Comparison of ENCODE assay signal across 22 cellular contexts in the genomic region with DNA sequence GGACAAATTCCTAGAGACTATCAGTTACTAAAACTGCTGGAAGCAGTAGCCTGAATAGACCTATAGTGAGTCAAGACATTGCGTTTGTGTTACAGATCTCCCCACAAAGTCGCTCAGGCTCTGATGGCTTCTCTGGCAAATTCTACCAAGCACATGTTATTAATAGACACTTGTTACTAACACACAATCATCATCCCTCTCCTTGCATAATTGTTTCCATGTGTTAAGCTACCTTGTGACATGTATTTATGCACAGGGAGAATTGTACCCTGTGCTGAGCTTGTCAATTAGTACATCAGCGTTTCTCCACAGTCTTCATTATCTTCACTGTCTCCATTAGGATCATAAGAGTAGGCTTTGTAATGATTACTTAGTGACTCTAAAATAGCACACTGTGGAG. TPM values are rescaled to one million over a fixed set of nuclear protein-coding genes. Genes with fewer than 3 reads are reported as not detected.
DNase-seq lines count a peak whose midpoint lies in the region; TF ChIP-seq lines count a peak whose summit lies in the region.
"Had no signal": no experiment of that assay in that cellular context is flagged by ENCODE, and none has a peak within 500 bp of the region (broad histone marks: within the 10 kb centered on the region; RNA-seq: fewer than 3 reads in every experiment).

No MANE protein-coding gene starts in this region.

- H3K4me1 ChIP-seq in GM23248 (ENCODE audit: insufficient read depth): peaks cover 6% of the 10 kb centered on the region; the same call in 1 of the 2 replicates
- H3K4me1 ChIP-seq in right atrium auricular region: peaks cover 0 to 4% of the 10 kb centered on the region in 2 donors
- H3K4me1 ChIP-seq: adrenal gland, BE2C, Peyer's patch, spleen had no signal

- H3K27ac ChIP-seq in GM23248: no peak overlapping the region
- H3K27ac ChIP-seq in right atrium auricular region: peak overlapping the region; percentile 52 to 64
- H3K27ac ChIP-seq: adrenal gland, Peyer's patch, spleen, WERI-Rb-1 had no signal

- H4K20me1 ChIP-seq in GM23248 (ENCODE audit: insufficient read depth): no peaks in the 10 kb centered on the region

- peaks cover 11% of the 10 kb centered on the region; the same call in 1 of the 2 replicates for H3F3A ChIP-seq in GM23248 (ENCODE audit: insufficient read depth)

- H2AFZ ChIP-seq in GM23248: no peak overlapping the region

- 0 out of 2 replicates have a peak overlapping the region, but pooled peaks have one; percentile 2 for H3K9ac ChIP-seq in GM23248

- TF ChIP-seq CTCF in AG09309 (IDR thresholded peaks at IDR 0.05; ENCODE audit: control insufficient read depth, insufficient read depth, low read depth, low read length, missing control alignments) (no peak), fibroblast of mammary gland (conservative IDR thresholded peaks at IDR 0.05; ENCODE audit: control insufficient read depth, insufficient read depth, low read depth, low read length) (no peak), right atrium auricular region (IDR thresholded peaks at IDR 0.05) (no peak)

- peaks cover 7% of the 10 kb centered on the region for H3K36me3 ChIP-seq in GM23248 (ENCODE audit: low read depth)
- H3K36me3 ChIP-seq in right atrium auricular region: peaks cover 48% of the 10 kb centered on the region

- H3K27me3 ChIP-seq in GM23248 (replicated peaks; ENCODE audit: insufficient read depth) (no peaks in the 10 kb centered on the region), right atrium auricular region (no peaks in the 10 kb centered on the region)
- H3K27me3 ChIP-seq: adrenal gland, BE2C, Peyer's patch, spleen had no signal

- no peaks in the 10 kb centered on the region for H3K79me2 ChIP-seq in GM23248 (ENCODE audit: insufficient read depth)

- DNase-seq in AG09309 (ENCODE audit: low read depth): peak; percentile 49
- peak; percentile 81 for DNase-seq in GM23248
- peak; percentile 78 for DNase-seq in fibroblast of mammary gland (ENCODE audit: low read depth)
- no peak for DNase-seq in right atrium auricular region (ENCODE audit: low spot score)
- DNase-seq in CD1c-positive myeloid dendritic cell (ENCODE audit: extremely low spot score): no peak
- no peak for DNase-seq in NCI-H128 (lab: John Stamatoyannopoulos, UW; ENCODE audit: unreplicated experiment)
- no peak for DNase-seq in hippocampal formation (lab: John Stamatoyannopoulos, UW)
- no peak for DNase-seq in glomerular visceral epithelial cell (ENCODE audit: extremely low spot score)
- DNase-seq: activated CD4-positive, alpha-beta T cell treated with anti-CD3 and anti-CD28 coated beads for 4 hours; activated CD8-positive, alpha-beta T cell treated with anti-CD3 and anti-CD28 coated beads, Interleukin-2, amount 10 ng/mL, durations not matched to agents 7 days and 5 days; activated naive CD4-positive, alpha-beta T cell treated with anti-CD3 and anti-CD28 coated beads, Interleukin-2, amount 10 ng/mL, durations not matched to agents 7 days and 5 days; adrenal gland; BE2C; HCEC 1CT; IMR-90; NCI-H774; nephron progenitor cell; Peyer's patch; spleen; stimulated activated CD4-positive, alpha-beta T cell treated with anti-CD3 and anti-CD28 coated beads, Interleukin-2, amount 100 ng/mL, for 24 hours; stimulated activated naive CD8-positive, alpha-beta T cell treated with anti-CD3 and anti-CD28 coated beads, Interleukin-15, Interleukin-2, amounts not matched to agents 100 U/mL and 50 U/mL, for 24 hours; WERI-Rb-1 had no signal

- H3K4me2 ChIP-seq in GM23248 (ENCODE audit: unreplicated experiment): no peak overlapping the region

- 12 to 19% methylated on average over 3 of the region's 3 CpGs for WGBS in GM23248 (ENCODE audit: low coverage in 1 of 2, low lambda C conversion rate in 2 of 2, missing lambda C conversion rate in 2 of 2), 2 experiments

- H3K4me3 ChIP-seq in AG09309 (ENCODE audit: control insufficient read depth, low read depth, low read length) (no peak overlapping the region), GM23248 (no peak overlapping the region), fibroblast of mammary gland (ENCODE audit: control insufficient read depth, low read depth, low read length) (no peak overlapping the region), right atrium auricular region (no peak overlapping the region)
- H3K4me3 ChIP-seq: adrenal gland, Peyer's patch, spleen had no signal

- no peaks in the 10 kb centered on the region for H3K9me2 ChIP-seq in GM23248 (ENCODE audit: insufficient read depth)

- no peaks in the 10 kb centered on the region for H3K9me3 ChIP-seq in GM23248 (ENCODE audit: low read depth)
- no peaks in the 10 kb centered on the region for H3K9me3 ChIP-seq in right atrium auricular region
- H3K9me3 ChIP-seq: adrenal gland, BE2C, Peyer's patch, spleen had no signal

- in situ Hi-C loops in GM23248 (cut with MboI): no loop called here

RNA-seq across cellular contexts. Expression of a gene that starts 31.2 kb away (rescaled TPM):
- 6.5 and 6.7 TPM in 2 replicates for total RNA-seq in GM23248 (2014; rRNA removed; shearing (Covaris generic))
- 17.3 and 21.6 TPM in 2 replicates for polyA plus RNA-seq in GM23248 (2016; fragmentation: Nextera tagmentation; extraction: Ambion mirVana)
- total RNA-seq in right atrium auricular region: 10 to 100 TPM; 13.8 to 18.1 TPM

RNA-seq across cellular contexts. Expression of a gene that starts 58.3 kb away (rescaled TPM):
- total RNA-seq in GM23248 (2014; rRNA removed; shearing (Covaris generic)): 118 and 129 TPM in 2 replicates
- 48.7 and 49.9 TPM in 2 replicates for polyA plus RNA-seq in GM23248 (2016; fragmentation: Nextera tagmentation; extraction: Ambion mirVana)
- 10 to 100 TPM; 60.0 to 75.9 TPM for total RNA-seq in right atrium auricular region

Comparison
In these comparisons a context has a peak if more than half of its experiments do, and no peak if none do; other contexts are left out.
1. DNase-seq: peak in AG09309 (single experiment), GM23248 (single experiment) and fibroblast of mammary gland (single experiment); none in right atrium auricular region (single experiment), CD1c-positive myeloid dendritic cell (single experiment), NCI-H128 (single experiment), hippocampal formation (0 of 2) and glomerular visceral epithelial cell (single experiment).